Comparison of ENCODE assay signal across 9 cellular contexts in the genomic region with DNA sequence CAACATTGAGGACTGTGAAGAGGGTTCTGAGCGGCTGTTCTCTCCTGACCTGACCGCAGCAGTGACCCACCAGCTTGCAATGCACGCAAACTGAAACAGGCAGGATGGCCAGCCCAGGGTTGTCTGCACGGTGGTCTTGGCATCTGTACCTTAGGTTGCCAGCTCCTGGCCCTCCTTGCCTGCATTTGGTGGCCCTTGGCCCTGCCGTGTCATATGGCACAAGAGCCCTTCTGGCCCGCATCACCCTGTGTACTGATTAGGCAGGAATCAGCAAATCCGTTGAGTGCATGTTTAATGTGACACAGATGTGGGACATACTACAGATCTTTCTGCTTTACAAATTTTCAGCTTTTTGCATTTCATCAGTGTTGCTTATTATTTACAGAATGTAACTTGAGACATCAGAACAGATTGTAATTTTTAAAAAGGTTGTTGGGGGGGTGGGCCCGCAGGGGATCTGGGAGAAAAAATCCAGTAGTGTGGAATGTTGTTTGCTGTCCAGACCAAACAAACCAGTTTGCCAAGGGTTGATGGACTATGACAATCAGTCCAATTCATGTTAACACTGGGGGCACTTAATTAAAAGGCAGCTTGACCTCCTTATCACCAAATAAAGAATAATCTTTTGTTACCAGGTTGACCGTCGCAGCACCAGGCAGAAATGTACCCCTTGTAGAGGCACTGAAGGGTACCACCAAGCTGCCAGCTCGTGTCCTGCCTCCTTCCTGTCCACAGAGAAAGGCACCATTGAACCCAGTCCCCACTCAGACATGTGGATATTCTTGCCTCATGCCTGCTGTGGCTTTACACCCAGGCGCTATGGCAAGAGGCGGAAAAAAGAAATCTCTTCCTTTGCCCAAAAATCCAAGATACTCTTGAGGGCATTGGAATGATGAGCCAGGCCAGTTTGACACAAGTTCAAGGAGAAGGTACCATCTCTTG.
DNase-seq lines count a peak whose midpoint lies in the region; ATAC-seq and TF ChIP-seq lines count a peak whose summit lies in the region.
"Had no signal": no experiment of that assay in that cellular context is flagged by ENCODE, and none has a peak within 500 bp of the region (broad histone marks: within the 10 kb centered on the region; RNA-seq: fewer than 3 reads in every experiment).

No MANE protein-coding gene starts in this region.

- intact Hi-C loops in left ventricle myocardium superior (cut with micrococcal nuclease) (no loop called here), sigmoid colon (cut with DNase I) (no loop called here)

- H3K4me2 ChIP-seq in DND-41 (ENCODE audit: insufficient read depth, low read length) (no peak overlapping the region), osteoblast (ENCODE audit: insufficient read depth, low read length) (no peak overlapping the region)

- H3K9ac ChIP-seq in DND-41 (ENCODE audit: low read depth, low read length): no peak overlapping the region

- no peak for TF ChIP-seq EP300 in sigmoid colon (IDR thresholded peaks at IDR 0.05)

- H3K4me3 ChIP-seq in DND-41 (ENCODE audit: low read depth in 1 of 2, low read length in 2 of 2): no peak overlapping the region
- H3K4me3 ChIP-seq in sigmoid colon: no peak overlapping the region
- no peak overlapping the region for H3K4me3 ChIP-seq in osteoblast (ENCODE audit: insufficient read depth, low read length)
- H3K4me3 ChIP-seq in HAP-1: no peak overlapping the region

- TF ChIP-seq CTCF in DND-41 (IDR thresholded peaks at IDR 0.05; ENCODE audit: borderline replicate concordance, extremely low read depth, low read length, poor library complexity, severe bottlenecking) (no peak), VCaP (conservative IDR thresholded peaks at IDR 0.05) (no peak), sigmoid colon (IDR thresholded peaks at IDR 0.05) (no peak), osteoblast (IDR thresholded peaks at IDR 0.05; ENCODE audit: extremely low read depth, low read depth, low read length) (no peak)

- H3K27me3 ChIP-seq in DND-41 (ENCODE audit: insufficient read depth, low read length, poor library complexity) (no peaks in the 10 kb centered on the region), sigmoid colon (no peaks in the 10 kb centered on the region), osteoblast (ENCODE audit: insufficient read depth, low read length) (no peaks in the 10 kb centered on the region), HAP-1 (ENCODE audit: low read depth) (0 out of 2 replicates have a peak, but pooled peaks cover 2% of the 10 kb centered on the region)

- no peaks in the 10 kb centered on the region for H4K20me1 ChIP-seq in DND-41 (ENCODE audit: insufficient read depth, low read length)
- H4K20me1 ChIP-seq in osteoblast (ENCODE audit: insufficient read depth, low read length): no peaks in the 10 kb centered on the region

- DNase-seq in DND-41 (no peak), left ventricle myocardium superior (no peak), sigmoid colon (no peak), retina (no peak), osteoblast (ENCODE audit: insufficient read length, low spot score, missing footprints) (no peak), HAP-1 (ENCODE audit: low spot score in 2 of 2) (no peak)

- H3K36me3 ChIP-seq in DND-41 (ENCODE audit: insufficient read depth, low read length): peaks cover 10% of the 10 kb centered on the region
- H3K36me3 ChIP-seq in sigmoid colon: no peaks in the 10 kb centered on the region
- no peaks in the 10 kb centered on the region for H3K36me3 ChIP-seq in osteoblast (ENCODE audit: insufficient read depth, low read length)
- no peaks in the 10 kb centered on the region for H3K36me3 ChIP-seq in HAP-1 (replicated peaks)

- no peaks in the 10 kb centered on the region for H3K9me3 ChIP-seq in DND-41 (ENCODE audit: insufficient read depth, low read length, severe bottlenecking)
- no peaks in the 10 kb centered on the region for H3K9me3 ChIP-seq in sigmoid colon
- H3K9me3 ChIP-seq in osteoblast (ENCODE audit: low read depth, low read length): no peaks in the 10 kb centered on the region
- no peaks in the 10 kb centered on the region for H3K9me3 ChIP-seq in HAP-1

- no peak for TF ChIP-seq POLR2A in sigmoid colon (IDR thresholded peaks at IDR 0.05)

- H3K79me2 ChIP-seq in DND-41 (ENCODE audit: insufficient read depth, low read length): no peaks in the 10 kb centered on the region
- H3K79me2 ChIP-seq in osteoblast (ENCODE audit: insufficient read depth, low read length): no peaks in the 10 kb centered on the region

- ATAC-seq in DND-41 (ENCODE audit: insufficient read depth, low read depth) (no peak), left ventricle myocardium superior (peak; percentile 56), HG02840 (IDR thresholded peaks at IDR 0.05; ENCODE audit: low FRiP score, unreplicated experiment) (no peak)

- H2AFZ ChIP-seq in DND-41 (ENCODE audit: low read depth, low read length) (no peak overlapping the region), osteoblast (ENCODE audit: low read length) (no peak overlapping the region)

- in situ Hi-C loops in HAP-1 (cut with MboI; ENCODE audit: low sequenced_read_pairs): no loop called here

- H3K27ac ChIP-seq in DND-41 (ENCODE audit: low read length) (peak overlapping the region; percentile 43; the same call in 1 of the 2 replicates), VCaP (peak overlapping the region; percentile 76), sigmoid colon (peak overlapping the region; percentile 31 to 59 (median 46)), osteoblast (ENCODE audit: low read depth, low read length) (no peak overlapping the region)
- H3K27ac ChIP-seq: RWPE1 had no signal

- H3K4me1 ChIP-seq in DND-41 (ENCODE audit: insufficient read depth, low read length) (peaks cover 20% of the 10 kb centered on the region), sigmoid colon (peaks cover 0 to 41% (median 34%) of the 10 kb centered on the region in 4 donors), osteoblast (ENCODE audit: insufficient read depth, low read length) (peaks cover 16% of the 10 kb centered on the region), HAP-1 (no peaks in the 10 kb centered on the region)

- 88 to 89% methylated on average over 13 of the region's 13 CpGs for WGBS in sigmoid colon, 2 donors
